Comparison of ENCODE assay signal across 1 cellular context in genomic region chr9:136437430-136437829, GRCh38.
TF ChIP-seq lines count a peak whose summit lies in the region.

No MANE protein-coding gene starts in this region.

TF ChIP-seq in HepG2, 621 proteins besides CTCF, POLR2A, EP300 and RAD21:
- TF ChIP-seq ZBTB33 (CRISPR knock-in tag; IDR thresholded peaks at IDR 0.05) (peak; percentile 44; the same call in 1 of the 2 replicates), ZNF12 (CRISPR knock-in tag; IDR thresholded peaks at IDR 0.05) (no peak)
